8 cellular contexts compared by ENCODE assay signal in genomic region chr19:1874554-1875185, GRCh38. TPM values are rescaled to one million over a fixed set of nuclear protein-coding genes. Genes with fewer than 3 reads are reported as not detected.
DNase-seq lines count a peak whose midpoint lies in the region; ATAC-seq and TF ChIP-seq lines count a peak whose summit lies in the region.

No MANE protein-coding gene starts in this region.

- intact Hi-C loops in left ventricle myocardium inferior (cut with micrococcal nuclease), result no loop called here
- intact Hi-C loops in Right ventricle myocardium inferior (cut with DNase I), result no loop called here
- intact Hi-C loops in activated CD4-positive, alpha-beta memory T cell treated with anti-CD3 and anti-CD28 coated beads for 36 hours (cut with micrococcal nuclease), result no loop called here
- intact Hi-C loops in spleen (cut with DNase I; ENCODE audit: low total_unique reads), result no loop called here

- peaks cover 59% of the 10 kb centered on the region for H3K4me1 ChIP-seq in left ventricle myocardium inferior
- peaks cover 47 to 79% (median 61%) of the 10 kb centered on the region in 6 donors for H3K4me1 ChIP-seq in spleen

- peak overlapping the region; percentile 98 for H3K27ac ChIP-seq in left ventricle myocardium inferior (replicated peaks)
- H3K27ac ChIP-seq in spleen, result peak overlapping the region; percentile 92 to 96 (median 94)

- H3K36me3 ChIP-seq in left ventricle myocardium inferior (peaks cover 3% of the 10 kb centered on the region), spleen (peaks cover 0 to 65% (median 28%) of the 10 kb centered on the region in 6 donors)

- DNase-seq in left ventricle myocardium inferior (no peak), Right ventricle myocardium inferior (ENCODE audit: missing footprints) (no peak), glutamatergic neuron (no peak), spleen (no peak), middle frontal gyrus (ENCODE audit: extremely low spot score, low spot score) (no peak)
- DNase-seq in activated CD4-positive, alpha-beta memory T cell treated with anti-CD3 and anti-CD28 coated beads for 36 hours, result peak; percentile 35

- no peaks in the 10 kb centered on the region for H3K9me3 Mint-ChIP-seq in activated CD4-positive, alpha-beta memory T cell treated with anti-CD3 and anti-CD28 coated beads for 36 hours
- H3K9me3 Mint-ChIP-seq in glutamatergic neuron (ENCODE audit: unreplicated experiment), result peaks cover 12% of the 10 kb centered on the region

- peak overlapping the region; percentile 99 for H3K4me3 ChIP-seq in left ventricle myocardium inferior
- peak overlapping the region; percentile 65 to 98 (median 90) for H3K4me3 ChIP-seq in spleen

- H3K9me3 ChIP-seq in left ventricle myocardium inferior (replicated peaks) (no peaks in the 10 kb centered on the region), spleen (no peaks in the 10 kb centered on the region)

- H3K4me1 Mint-ChIP-seq in activated CD4-positive, alpha-beta memory T cell treated with anti-CD3 and anti-CD28 coated beads for 36 hours (ENCODE audit: low read depth), result peaks cover 13% of the 10 kb centered on the region
- peaks cover 15% of the 10 kb centered on the region for H3K4me1 Mint-ChIP-seq in glutamatergic neuron (ENCODE audit: low read depth, unreplicated experiment)

- TF ChIP-seq CTCF in left ventricle myocardium inferior (IDR thresholded peaks at IDR 0.05; ENCODE audit: borderline replicate concordance), result no peak
- no peak for TF ChIP-seq CTCF in glutamatergic neuron (IDR thresholded peaks at IDR 0.05; ENCODE audit: partially characterized antibody, unreplicated experiment)
- no peak for TF ChIP-seq CTCF in spleen (IDR thresholded peaks at IDR 0.05 in 8 of 11, conservative IDR thresholded peaks at IDR 0.05 in 3 of 11)

- ATAC-seq in Right ventricle myocardium inferior, result no peak
- ATAC-seq in HG02885 (IDR thresholded peaks at IDR 0.05; ENCODE audit: poor library complexity, unreplicated experiment), result no peak
- no peak for ATAC-seq in HG03045 (IDR thresholded peaks at IDR 0.05; ENCODE audit: unreplicated experiment)

- H3K4me3 Mint-ChIP-seq in activated CD4-positive, alpha-beta memory T cell treated with anti-CD3 and anti-CD28 coated beads for 36 hours, result peak overlapping the region; percentile 99
- peak overlapping the region; percentile 96 for H3K4me3 Mint-ChIP-seq in glutamatergic neuron (ENCODE audit: unreplicated experiment)

- peak overlapping the region; percentile 97 for H3K27ac Mint-ChIP-seq in activated CD4-positive, alpha-beta memory T cell treated with anti-CD3 and anti-CD28 coated beads for 36 hours
- H3K27ac Mint-ChIP-seq in glutamatergic neuron (ENCODE audit: unreplicated experiment), result peak overlapping the region; percentile 43

- TF ChIP-seq POLR2A in spleen (IDR thresholded peaks at IDR 0.05), result no peak

- CTCF ChIA-PET in activated CD4-positive, alpha-beta memory T cell treated with anti-CD3 and anti-CD28 coated beads for 36 hours (lab: Charles Lee), result interaction anchor here (0.5 to 3.4 kb wide), 11 partner anchors 10 to 598 kb away, joined by 3 to 18 read pairs (median 4); partner anchors contain the start of gene ABHD17A

- POLR2A ChIA-PET in activated CD4-positive, alpha-beta memory T cell treated with anti-CD3 and anti-CD28 coated beads for 36 hours (lab: Charles Lee), result interaction anchor here (0.6 to 3.0 kb wide), 10 partner anchors 8 to 465 kb away, joined by 3 to 19 read pairs (median 4); no protein-coding TSS in a partner anchor

- WGBS in spleen, 5 donors, result 4 to 7% (median 5%) methylated on average over 16 of the region's 16 CpGs

- H3K27me3 Mint-ChIP-seq in activated CD4-positive, alpha-beta memory T cell treated with anti-CD3 and anti-CD28 coated beads for 36 hours, result no peaks in the 10 kb centered on the region
- H3K27me3 Mint-ChIP-seq in glutamatergic neuron (ENCODE audit: unreplicated experiment), result peaks cover 10% of the 10 kb centered on the region

- peaks cover 25% of the 10 kb centered on the region for H3K36me3 Mint-ChIP-seq in activated CD4-positive, alpha-beta memory T cell treated with anti-CD3 and anti-CD28 coated beads for 36 hours
- H3K36me3 Mint-ChIP-seq in glutamatergic neuron (ENCODE audit: unreplicated experiment), result no peaks in the 10 kb centered on the region

- no peaks in the 10 kb centered on the region for H3K27me3 ChIP-seq in left ventricle myocardium inferior (ENCODE audit: low read depth)
- H3K27me3 ChIP-seq in spleen (replicated peaks in 1 of 7), result no peaks in the 10 kb centered on the region

RNA-seq across cellular contexts. Expression of gene ABHD17A, which starts 10.6 kb away (rescaled TPM):
- 55.6 TPM for total RNA-seq in left ventricle myocardium inferior
- total RNA-seq in Right ventricle myocardium inferior, result 61.5 TPM
- total RNA-seq in activated CD4-positive, alpha-beta memory T cell treated with anti-CD3 and anti-CD28 coated beads for 36 hours, result 100 to 1,000 TPM; 108 to 110 TPM
- total RNA-seq in glutamatergic neuron (ENCODE audit: unreplicated experiment), result 75.1 TPM
- total RNA-seq in spleen, result 100 to 1,000 TPM in 2 of 7 donors, 10 to 100 TPM in 5; 73.4 to 104 (median 83.0) TPM
- polyA plus RNA-seq in spleen, result 100 to 1,000 TPM in 1 of 3 donors, 10 to 100 TPM in 2; 80.4 to 107 (median 88.1) TPM

RNA-seq across cellular contexts. Expression of gene KLF16, which starts 11.3 kb away (rescaled TPM):
- total RNA-seq in left ventricle myocardium inferior (6.4 TPM), Right ventricle myocardium inferior (11.0 TPM), glutamatergic neuron (ENCODE audit: unreplicated experiment) (30.6 TPM), spleen (10 to 100 TPM; 12.9 to 39.0 (median 29.5) TPM)
- 10 to 100 TPM; 23.3 to 24.2 TPM for total RNA-seq in activated CD4-positive, alpha-beta memory T cell treated with anti-CD3 and anti-CD28 coated beads for 36 hours
- polyA plus RNA-seq in spleen, result 10 to 100 TPM in 1 of 3 donors, 1 to 10 TPM in 2; 7.1 to 19.5 (median 8.1) TPM

RNA-seq across cellular contexts. Expression of gene REXO1, which starts 26.4 kb away (rescaled TPM):
- total RNA-seq in left ventricle myocardium inferior, result 17.7 TPM
- total RNA-seq in Right ventricle myocardium inferior, result 17.8 TPM
- 10 to 100 TPM; 41.9 to 45.3 TPM for total RNA-seq in activated CD4-positive, alpha-beta memory T cell treated with anti-CD3 and anti-CD28 coated beads for 36 hours
- total RNA-seq in glutamatergic neuron (ENCODE audit: unreplicated experiment), result 65.7 TPM
- 10 to 100 TPM; 35.7 to 88.1 (median 59.2) TPM for total RNA-seq in spleen
- polyA plus RNA-seq in spleen, result 10 to 100 TPM; 13.4 to 52.3 (median 27.4) TPM

RNA-seq across cellular contexts. Expression of gene ADAT3, which starts 30.5 kb away (rescaled TPM):
- 1.8 TPM for total RNA-seq in left ventricle myocardium inferior
- 1.6 TPM for total RNA-seq in Right ventricle myocardium inferior
- 1 to 10 TPM; 5.7 to 5.8 TPM for total RNA-seq in activated CD4-positive, alpha-beta memory T cell treated with anti-CD3 and anti-CD28 coated beads for 36 hours
- total RNA-seq in glutamatergic neuron (ENCODE audit: unreplicated experiment), result 10.9 TPM
- 10 to 100 TPM in 2 of 7 donors, 1 to 10 TPM in 5; 6.4 to 11.0 (median 8.3) TPM for total RNA-seq in spleen
- polyA plus RNA-seq in spleen, result 1 to 10 TPM; 3.2 to 9.4 (median 4.0) TPM

RNA-seq across cellular contexts. Expression of gene SCAMP4, which starts 30.5 kb away (rescaled TPM):
- total RNA-seq in left ventricle myocardium inferior (16.2 TPM), Right ventricle myocardium inferior (17.9 TPM), glutamatergic neuron (ENCODE audit: unreplicated experiment) (66.3 TPM), spleen (10 to 100 TPM; 45.4 to 92.2 (median 53.6) TPM)
- 10 to 100 TPM; 24.2 to 28.4 TPM for total RNA-seq in activated CD4-positive, alpha-beta memory T cell treated with anti-CD3 and anti-CD28 coated beads for 36 hours
- 10 to 100 TPM; 13.0 to 29.9 (median 17.9) TPM for polyA plus RNA-seq in spleen
